Comparison of ENCODE assay signal across 20 cellular contexts in the genomic region with DNA sequence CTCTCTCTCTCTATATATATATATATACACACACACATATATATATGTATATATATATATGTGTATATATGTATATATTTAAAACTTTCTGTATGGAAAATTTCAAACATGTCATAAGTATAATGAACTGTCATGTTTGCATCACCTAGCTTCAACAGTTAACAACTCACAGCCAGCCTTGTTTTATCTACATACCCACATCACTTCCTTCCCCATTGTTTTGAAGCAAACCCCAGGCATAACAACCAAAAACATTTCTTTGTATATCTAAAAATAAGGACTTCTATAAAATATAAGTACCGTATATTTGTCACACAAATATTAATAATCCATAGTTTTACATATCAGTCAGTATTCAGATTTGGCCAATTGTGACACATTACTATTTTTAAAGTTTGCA.
"Had no signal": no experiment of that assay in that cellular context is flagged by ENCODE, and none has a peak within 500 bp of the region (broad histone marks: within the 10 kb centered on the region; RNA-seq: fewer than 3 reads in every experiment).

No MANE protein-coding gene starts in this region.

- FAIRE-seq: keratinocyte had no signal

- H3K4me3 ChIP-seq: mucosa of descending colon, right atrium auricular region, tibial nerve, vagina had no signal

- DNase-seq: activated CD4-positive, alpha-beta T cell treated with anti-CD3 and anti-CD28 coated beads, Interleukin-2, amount 50 U/mL, for 1 hour; activated CD8-positive, alpha-beta memory T cell treated with anti-CD3 and anti-CD28 coated beads for 24 hours; activated naive CD4-positive, alpha-beta T cell; activated naive CD8-positive, alpha-beta T cell treated with anti-CD3 and anti-CD28 coated beads, Interleukin-2, amount 50 U/mL, for 24 hours; aorta; cerebellar nuclear complex; effector memory CD8-positive, alpha-beta T cell; erythroblast; hippocampal formation; mucosa of descending colon; naive thymus-derived CD8-positive, alpha-beta T cell; posterior cingulate gyrus; stimulated activated CD4-positive, alpha-beta T cell treated with anti-CD3 and anti-CD28 coated beads, Interleukin-2, amount 100 ng/mL, for 48 hours had no signal

- H3K4me1 ChIP-seq: right atrium auricular region, tibial nerve, vagina had no signal

- H3K27me3 ChIP-seq: right atrium auricular region, tibial nerve, vagina had no signal

- H3K9me3 ChIP-seq: mucosa of descending colon, right atrium auricular region, tibial nerve, vagina had no signal

- ATAC-seq: activated CD4-positive, CD25-positive, alpha-beta regulatory T cell treated with anti-CD3 and anti-CD28 coated beads, Interleukin-2, amount 50 U/mL, for 24 hours; activated naive CD8-positive, alpha-beta T cell treated with anti-CD3 and anti-CD28 coated beads, Interleukin-2, amount 50 U/mL, for 24 hours; effector memory CD8-positive, alpha-beta T cell; left lobe of liver; mucosa of descending colon; stimulated activated memory B cell treated with anti-CD40 and anti-IgM and Interleukin-4, amounts not matched to agents 10 μg/mL and 1 μg/mL and 100 μg/mL, for 72 hours had no signal

- H3K27ac ChIP-seq: right atrium auricular region, tibial nerve, vagina had no signal
